ENCODE assay signal across 8 cellular contexts in the genomic region with DNA sequence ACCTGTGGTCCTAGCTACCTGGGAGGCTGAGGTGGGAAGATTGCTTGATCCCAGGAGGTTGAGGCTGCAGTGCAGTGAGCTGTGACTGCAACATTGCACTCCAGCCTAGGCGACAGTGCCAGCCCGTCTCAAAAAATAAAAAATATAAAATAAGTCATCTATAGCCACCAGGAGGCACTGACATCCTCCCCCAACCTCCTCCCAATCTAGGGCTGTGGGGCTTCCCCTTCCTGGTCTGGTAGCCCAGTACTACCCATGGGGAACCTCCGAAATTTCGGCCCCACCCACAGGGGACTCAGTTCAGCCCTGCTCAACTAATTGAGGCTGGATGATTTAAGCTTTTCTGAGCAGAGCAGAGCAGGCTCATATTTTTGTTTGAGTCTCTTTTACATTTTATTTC. TPM values are rescaled to one million over a fixed set of nuclear protein-coding genes. Genes with fewer than 3 reads are reported as not detected.
DNase-seq lines count a peak whose midpoint lies in the region; TF ChIP-seq lines count a peak whose summit lies in the region.

No MANE protein-coding gene starts in this region.

- no peak for TF ChIP-seq EP300 in esophagus muscularis mucosa (IDR thresholded peaks at IDR 0.05)

- H3K4me3 ChIP-seq in HEK293 (ENCODE audit: low read depth, low read length): no peak overlapping the region
- no peak overlapping the region for H3K4me3 ChIP-seq in SJCRH30
- H3K4me3 ChIP-seq in astrocyte of the spinal cord (ENCODE audit: low read depth, low read length): no peak overlapping the region
- H3K4me3 ChIP-seq in esophagus muscularis mucosa: no peak overlapping the region

- H3K9me3 ChIP-seq in HEK293 (ENCODE audit: control insufficient read depth, insufficient read depth, low read depth, low read length) (no peaks in the 10 kb centered on the region), SJCRH30 (replicated peaks) (no peaks in the 10 kb centered on the region), esophagus muscularis mucosa (no peaks in the 10 kb centered on the region)

- in situ Hi-C loops in astrocyte of the spinal cord (cut with HindIII; ENCODE audit: low sequenced_read_pairs): no loop called here

- H3K27ac ChIP-seq in HEK293 (ENCODE audit: extremely low read depth, low read depth, low read length) (no peak overlapping the region), SJCRH30 (no peak overlapping the region), esophagus muscularis mucosa (replicated peaks in 1 of 4) (no peak overlapping the region)

- peaks cover 5% of the 10 kb centered on the region for H3K4me1 Mint-ChIP-seq in osteocyte (ENCODE audit: unreplicated experiment)

- peaks cover 23% of the 10 kb centered on the region for H3K27me3 Mint-ChIP-seq in osteocyte (ENCODE audit: unreplicated experiment)

- H3K36me3 Mint-ChIP-seq in osteocyte (ENCODE audit: unreplicated experiment): no peaks in the 10 kb centered on the region

- peak; percentile 55 to 56 for DNase-seq in SJCRH30
- no peak for DNase-seq in astrocyte of the spinal cord (ENCODE audit: low read depth, low spot score)
- no peak for DNase-seq in osteocyte (ENCODE audit: extremely low spot score, unreplicated experiment)
- no peak for DNase-seq in esophagus muscularis mucosa (ENCODE audit: extremely low spot score)
- DNase-seq in hypothalamus (lab: John Stamatoyannopoulos, UW): no peak
- no peak for DNase-seq in H4 (ENCODE audit: low spot score)

- intact Hi-C loops in esophagus muscularis mucosa (cut with DNase I): no loop called here

- WGBS in esophagus muscularis mucosa: 36% methylated on average over 4 of the region's 4 CpGs

- TF ChIP-seq POLR2A in esophagus muscularis mucosa (IDR thresholded peaks at IDR 0.05; ENCODE audit: low read depth): no peak

- POLR2A ChIA-PET in HEK293 (lab: Yijun Ruan, JAX): no interaction called here

- peaks cover 3% of the 10 kb centered on the region for H3K4me1 ChIP-seq in HEK293 (ENCODE audit: control insufficient read depth, insufficient read depth, low read length)
- peaks cover 29% of the 10 kb centered on the region for H3K4me1 ChIP-seq in SJCRH30
- H3K4me1 ChIP-seq in esophagus muscularis mucosa: peaks cover 10 to 15% (median 13%) of the 10 kb centered on the region in 4 donors

- TF ChIP-seq CTCF in GM12873 (IDR thresholded peaks at IDR 0.05; ENCODE audit: insufficient read depth, low read depth, low read length, missing control alignments): peak; percentile 62
- TF ChIP-seq CTCF in HEK293 (tag by site-specific recombination; IDR thresholded peaks at IDR 0.05): no peak
- peak; percentile 10 for TF ChIP-seq CTCF in astrocyte of the spinal cord (IDR thresholded peaks at IDR 0.05; ENCODE audit: low read depth, low read length)
- TF ChIP-seq CTCF in osteocyte (IDR thresholded peaks at IDR 0.05): peak; percentile 30
- TF ChIP-seq CTCF in esophagus muscularis mucosa (IDR thresholded peaks at IDR 0.05): peak in 1 of 3 experiments; percentile 17

- CTCF ChIA-PET in HEK293 (lab: Yijun Ruan, JAX): interaction anchor here (0.7 to 3.8 kb wide), 10 partner anchors 8 to 68 kb away, joined by 3 to 38 read pairs (median 4); no protein-coding TSS in a partner anchor

- no peaks in the 10 kb centered on the region for H3K27me3 ChIP-seq in SJCRH30
- H3K27me3 ChIP-seq in esophagus muscularis mucosa: peaks cover 0 to 84% (median 7%) of the 10 kb centered on the region in 4 donors

- H3K27ac Mint-ChIP-seq in osteocyte (ENCODE audit: unreplicated experiment): no peak overlapping the region

- H3K4me3 Mint-ChIP-seq in osteocyte (ENCODE audit: unreplicated experiment): no peak overlapping the region

- H3K36me3 ChIP-seq in HEK293 (ENCODE audit: control insufficient read depth in 2 of 2, insufficient read depth in 1 of 2, low read length in 2 of 2) (no peaks in the 10 kb centered on the region), SJCRH30 (no peaks in the 10 kb centered on the region), esophagus muscularis mucosa (no peaks in the 10 kb centered on the region)

- H3K9me3 Mint-ChIP-seq in osteocyte (ENCODE audit: unreplicated experiment): no peaks in the 10 kb centered on the region

TF ChIP-seq in HEK293, 187 proteins besides CTCF, POLR2A, EP300 and RAD21 (continues in another document):
- TF ChIP-seq PRDM1 (tag by site-specific recombination; IDR thresholded peaks at IDR 0.05) (no peak), SP2 (tag by site-specific recombination; IDR thresholded peaks at IDR 0.05) (no peak), ZNF629 (tag by site-specific recombination; IDR thresholded peaks at IDR 0.05) (no peak), ZNF529 (tag by site-specific recombination; IDR thresholded peaks at IDR 0.05; ENCODE audit: insufficient replicate concordance) (no peak), ZNF362 (tag by site-specific recombination; IDR thresholded peaks at IDR 0.05) (peak; percentile 59; the same call in 1 of the 2 replicates), ZSCAN16 (tag by site-specific recombination; IDR thresholded peaks at IDR 0.05) (no peak), ZNF558 (tag by site-specific recombination; IDR thresholded peaks at IDR 0.05) (no peak), ZNF580 (tag by site-specific recombination; IDR thresholded peaks at IDR 0.05) (no peak), ZNF501 (tag by site-specific recombination; IDR thresholded peaks at IDR 0.05) (no peak), ZNF777 (tag by site-specific recombination; IDR thresholded peaks at IDR 0.05; ENCODE audit: borderline replicate concordance) (no peak)
- TF ChIP-seq, protein P1, sequence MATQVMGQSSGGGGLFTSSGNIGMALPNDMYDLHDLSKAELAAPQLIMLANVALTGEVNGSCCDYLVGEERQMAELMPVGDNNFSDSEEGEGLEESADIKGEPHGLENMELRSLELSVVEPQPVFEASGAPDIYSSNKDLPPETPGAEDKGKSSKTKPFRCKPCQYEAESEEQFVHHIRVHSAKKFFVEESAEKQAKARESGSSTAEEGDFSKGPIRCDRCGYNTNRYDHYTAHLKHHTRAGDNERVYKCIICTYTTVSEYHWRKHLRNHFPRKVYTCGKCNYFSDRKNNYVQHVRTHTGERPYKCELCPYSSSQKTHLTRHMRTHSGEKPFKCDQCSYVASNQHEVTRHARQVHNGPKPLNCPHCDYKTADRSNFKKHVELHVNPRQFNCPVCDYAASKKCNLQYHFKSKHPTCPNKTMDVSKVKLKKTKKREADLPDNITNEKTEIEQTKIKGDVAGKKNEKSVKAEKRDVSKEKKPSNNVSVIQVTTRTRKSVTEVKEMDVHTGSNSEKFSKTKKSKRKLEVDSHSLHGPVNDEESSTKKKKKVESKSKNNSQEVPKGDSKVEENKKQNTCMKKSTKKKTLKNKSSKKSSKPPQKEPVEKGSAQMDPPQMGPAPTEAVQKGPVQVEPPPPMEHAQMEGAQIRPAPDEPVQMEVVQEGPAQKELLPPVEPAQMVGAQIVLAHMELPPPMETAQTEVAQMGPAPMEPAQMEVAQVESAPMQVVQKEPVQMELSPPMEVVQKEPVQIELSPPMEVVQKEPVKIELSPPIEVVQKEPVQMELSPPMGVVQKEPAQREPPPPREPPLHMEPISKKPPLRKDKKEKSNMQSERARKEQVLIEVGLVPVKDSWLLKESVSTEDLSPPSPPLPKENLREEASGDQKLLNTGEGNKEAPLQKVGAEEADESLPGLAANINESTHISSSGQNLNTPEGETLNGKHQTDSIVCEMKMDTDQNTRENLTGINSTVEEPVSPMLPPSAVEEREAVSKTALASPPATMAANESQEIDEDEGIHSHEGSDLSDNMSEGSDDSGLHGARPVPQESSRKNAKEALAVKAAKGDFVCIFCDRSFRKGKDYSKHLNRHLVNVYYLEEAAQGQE (tag by site-specific recombination; IDR thresholded peaks at IDR 0.05): no peak

RNA-seq across cellular contexts. Expression of gene ZSCAN10, which starts 3.2 kb away (rescaled TPM):
- 0.73 and 0.76 TPM in 2 replicates for total RNA-seq in SJCRH30 (2014; rRNA removed; shearing (Covaris generic))
- total RNA-seq in osteocyte: not detected in 2 replicates
- total RNA-seq in esophagus muscularis mucosa: not detected
- total RNA-seq in H4 (2014; rRNA removed; shearing (Covaris generic)): not detected in 2 replicates

RNA-seq across cellular contexts. Expression of gene ZNF205, which starts 16.5 kb away (rescaled TPM):
- total RNA-seq in SJCRH30 (2014; rRNA removed; shearing (Covaris generic)): 12.9 and 13.7 TPM in 2 replicates
- total RNA-seq in osteocyte: 14.8 and 15.9 TPM in 2 replicates
- 10 to 100 TPM; 10.6 to 25.0 (median 17.1) TPM for total RNA-seq in esophagus muscularis mucosa
- total RNA-seq in H4 (2014; rRNA removed; shearing (Covaris generic)): 5.2 and 8.6 TPM in 2 replicates

RNA-seq across cellular contexts. Expression of gene IL32, which starts 30.4 kb away (rescaled TPM):
- total RNA-seq in SJCRH30 (2014; rRNA removed; shearing (Covaris generic)): 158 and 177 TPM in 2 replicates
- total RNA-seq in osteocyte (8.8 and 13.2 TPM in 2 replicates), esophagus muscularis mucosa (10 to 100 TPM; 13.7 to 40.8 (median 31.2) TPM)
- 15.8 and 24.1 TPM in 2 replicates for total RNA-seq in H4 (2014; rRNA removed; shearing (Covaris generic))

RNA-seq across cellular contexts. Expression of gene ZNF213, which starts 39.0 kb away (rescaled TPM):
- 2.5 and 3.0 TPM in 2 replicates for total RNA-seq in SJCRH30 (2014; rRNA removed; shearing (Covaris generic))
- total RNA-seq in osteocyte (13.4 and 14.3 TPM in 2 replicates), esophagus muscularis mucosa (10 to 100 TPM in 3 of 4 donors, 1 to 10 TPM in 1; 8.4 to 18.3 (median 13.5) TPM)
- 2.0 and 3.9 TPM in 2 replicates for total RNA-seq in H4 (2014; rRNA removed; shearing (Covaris generic))

RNA-seq across cellular contexts. Expression of gene MMP25, which starts 49.5 kb away (rescaled TPM):
- total RNA-seq in SJCRH30 (2014; rRNA removed; shearing (Covaris generic)): 0.06 and 0.13 TPM in 2 replicates
- total RNA-seq in osteocyte (3.0 and 3.6 TPM in 2 replicates), esophagus muscularis mucosa (1 to 10 TPM in 1 of 4 donors, under 1 TPM in 3; under 0.01 to 4.5 (median 0.12) TPM)
- total RNA-seq in H4 (2014; rRNA removed; shearing (Covaris generic)): 0.87 and 0.94 TPM in 2 replicates

Comparison
In these comparisons a context has a peak if more than half of its experiments do, and no peak if none do; other contexts are left out.
1. DNase-seq: peak in SJCRH30 (2 of 2); none in astrocyte of the spinal cord (single experiment), osteocyte (single experiment), esophagus muscularis mucosa (single experiment), hypothalamus (0 of 51) and H4 (single experiment).